Comparison of ENCODE assay signal across 30 cellular contexts in the genomic region with DNA sequence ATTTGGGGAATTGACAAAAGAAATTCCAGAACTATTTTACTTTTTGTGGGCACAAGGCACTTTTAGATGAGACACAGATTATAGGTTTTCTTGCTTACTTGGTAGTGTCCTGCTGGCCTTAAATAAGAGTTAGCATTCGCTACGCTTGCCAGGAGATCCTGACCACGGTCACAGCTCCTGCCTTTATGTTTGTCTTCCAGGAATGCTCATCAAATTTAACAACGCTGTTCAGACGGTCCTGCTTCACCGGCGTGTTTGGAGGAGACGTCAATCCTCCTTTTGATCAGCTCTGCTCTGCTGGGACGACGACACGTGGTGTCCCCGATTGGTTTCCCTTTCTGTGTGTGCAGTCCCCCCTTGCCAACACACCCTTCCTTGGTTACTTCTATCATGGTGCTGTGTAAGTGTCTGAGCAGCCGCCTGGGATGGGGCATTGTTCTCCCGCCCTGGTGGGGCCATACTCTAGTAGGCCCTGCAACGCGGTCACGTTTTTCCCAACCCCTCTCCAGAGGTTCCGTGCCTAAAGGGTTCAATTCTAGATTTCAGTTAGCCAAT.
"Had no signal": no experiment of that assay in that cellular context is flagged by ENCODE, and none has a peak within 500 bp of the region (broad histone marks: within the 10 kb centered on the region; RNA-seq: fewer than 3 reads in every experiment).

No MANE protein-coding gene starts in this region.

- H3K4me3 Mint-ChIP-seq: activated CD4-positive, alpha-beta memory T cell treated with anti-CD3 and anti-CD28 coated beads, Interleukin-2, amount 10 ng/mL, durations not matched to agents 7 days and 5 days; activated CD4-positive, alpha-beta T cell treated with anti-CD3 and anti-CD28 coated beads, Interleukin-2, amount 10 ng/mL, durations not matched to agents 7 days and 5 days; activated naive CD8-positive, alpha-beta T cell; activated T-cell treated with anti-CD3 and anti-CD28 coated beads, Interleukin-2, amount 50 U/mL, for 4 hours; activated T-helper 17 cell treated with anti-CD3 and anti-CD28 coated beads, Interleukin-2, amount 50 U/mL, for 72 hours; central memory CD8-positive, alpha-beta T cell; dendritic cell treated with granulocyte-macrophage colony-stimulating factor and Interleukin-4, amounts not matched to agents 40 ng/mL and 50 ng/mL, for 4 days; endodermal cell; T-helper 17 cell; T-helper 2 cell treated with Interferon-gamma antibody and Interleukin-4, amounts not matched to agents 5 μg/mL and 100 μg/mL, for 36 hours had no signal

- H3K9me3 Mint-ChIP-seq: activated CD4-positive, alpha-beta memory T cell treated with anti-CD3 and anti-CD28 coated beads, Interleukin-2, amount 10 ng/mL, durations not matched to agents 7 days and 5 days; activated CD4-positive, alpha-beta T cell treated with anti-CD3 and anti-CD28 coated beads, Interleukin-2, amount 10 ng/mL, durations not matched to agents 7 days and 5 days; activated T-cell treated with anti-CD3 and anti-CD28 coated beads, Interleukin-2, amount 50 U/mL, for 4 hours; activated T-helper 17 cell treated with anti-CD3 and anti-CD28 coated beads, Interleukin-2, amount 50 U/mL, for 72 hours; central memory CD8-positive, alpha-beta T cell; dendritic cell treated with granulocyte-macrophage colony-stimulating factor and Interleukin-4, amounts not matched to agents 40 ng/mL and 50 ng/mL, for 4 days; endodermal cell; T-helper 2 cell treated with Interferon-gamma antibody and Interleukin-4, amounts not matched to agents 5 μg/mL and 100 μg/mL, for 36 hours had no signal

- H3K27me3 Mint-ChIP-seq: activated CD4-positive, alpha-beta memory T cell treated with anti-CD3 and anti-CD28 coated beads, Interleukin-2, amount 10 ng/mL, durations not matched to agents 7 days and 5 days; activated CD4-positive, alpha-beta T cell treated with anti-CD3 and anti-CD28 coated beads, Interleukin-2, amount 10 ng/mL, durations not matched to agents 7 days and 5 days; activated naive CD8-positive, alpha-beta T cell; activated T-helper 17 cell treated with anti-CD3 and anti-CD28 coated beads, Interleukin-2, amount 50 U/mL, for 72 hours; central memory CD8-positive, alpha-beta T cell; dendritic cell treated with granulocyte-macrophage colony-stimulating factor and Interleukin-4, amounts not matched to agents 40 ng/mL and 50 ng/mL, for 4 days; T-helper 17 cell had no signal

- H3K4me1 Mint-ChIP-seq: activated T-helper 17 cell treated with anti-CD3 and anti-CD28 coated beads, Interleukin-2, amount 50 U/mL, for 72 hours; central memory CD8-positive, alpha-beta T cell; endodermal cell had no signal

- DNase-seq: activated CD4-positive, alpha-beta memory T cell treated with anti-CD3 and anti-CD28 coated beads, Interleukin-2, amount 10 ng/mL, durations not matched to agents 7 days and 5 days; activated CD4-positive, alpha-beta T cell treated with anti-CD3 and anti-CD28 coated beads for 1 hour; activated CD4-positive, alpha-beta T cell treated with anti-CD3 and anti-CD28 coated beads for 4 hours; activated CD4-positive, alpha-beta T cell treated with anti-CD3 and anti-CD28 coated beads, Interleukin-2, amount 10 ng/mL, durations not matched to agents 7 days and 5 days; activated CD4-positive, alpha-beta T cell treated with anti-CD3 and anti-CD28 coated beads, Interleukin-2, amount 50 U/mL, for 4 hours; activated CD8-positive, alpha-beta memory T cell treated with anti-CD3 and anti-CD28 coated beads, Interleukin-2, amount 50 U/mL, for 48 hours; activated effector memory CD4-positive, alpha-beta T cell treated with Interleukin-2 at 50 U/mL for 16 hours; activated gamma-delta T cell treated with Interleukin-2 at 50 U/mL for 16 hours; activated naive CD4-positive, alpha-beta T cell treated with anti-CD3 and anti-CD28 coated beads, Interleukin-2, amount 50 U/mL, for 16 hours; activated naive CD4-positive, alpha-beta T cell treated with Interleukin-2 at 50 U/mL for 16 hours; activated T-cell treated with anti-CD3 and anti-CD28 coated beads for 4 hours; activated T-cell treated with anti-CD3 and anti-CD28 coated beads, Interleukin-2, amount 50 U/mL, for 4 hours; amniotic stem cell; anterior cingulate cortex; brain microvascular endothelial cell; effector memory CD4-positive, alpha-beta T cell; endodermal cell; foreskin fibroblast; head of caudate nucleus; T-helper 1 cell; T-helper 17 cell; T1000 had no signal

- H3K27me3 ChIP-seq: brain microvascular endothelial cell, dorsolateral prefrontal cortex had no signal

- H3K27ac ChIP-seq: brain microvascular endothelial cell, coronary artery, dorsolateral prefrontal cortex had no signal

- ATAC-seq: activated T-cell treated with anti-CD3 and anti-CD28 coated beads, Interleukin-2, amount 50 U/mL, for 4 hours; activated T-helper 17 cell treated with anti-CD3 and anti-CD28 coated beads, Interleukin-2, amount 50 U/mL, for 72 hours; esophagus mucosa; T-helper 17 cell had no signal

- H3K4me3 ChIP-seq: coronary artery, dorsolateral prefrontal cortex had no signal

- H3K27ac Mint-ChIP-seq: activated CD4-positive, alpha-beta memory T cell treated with anti-CD3 and anti-CD28 coated beads, Interleukin-2, amount 10 ng/mL, durations not matched to agents 7 days and 5 days; activated naive CD8-positive, alpha-beta T cell; activated T-helper 17 cell treated with anti-CD3 and anti-CD28 coated beads, Interleukin-2, amount 50 U/mL, for 72 hours; dendritic cell treated with granulocyte-macrophage colony-stimulating factor and Interleukin-4, amounts not matched to agents 40 ng/mL and 50 ng/mL, for 4 days; endodermal cell; T-helper 17 cell; T-helper 2 cell treated with Interferon-gamma antibody and Interleukin-4, amounts not matched to agents 5 μg/mL and 100 μg/mL, for 36 hours had no signal
